In the genomic region with DNA sequence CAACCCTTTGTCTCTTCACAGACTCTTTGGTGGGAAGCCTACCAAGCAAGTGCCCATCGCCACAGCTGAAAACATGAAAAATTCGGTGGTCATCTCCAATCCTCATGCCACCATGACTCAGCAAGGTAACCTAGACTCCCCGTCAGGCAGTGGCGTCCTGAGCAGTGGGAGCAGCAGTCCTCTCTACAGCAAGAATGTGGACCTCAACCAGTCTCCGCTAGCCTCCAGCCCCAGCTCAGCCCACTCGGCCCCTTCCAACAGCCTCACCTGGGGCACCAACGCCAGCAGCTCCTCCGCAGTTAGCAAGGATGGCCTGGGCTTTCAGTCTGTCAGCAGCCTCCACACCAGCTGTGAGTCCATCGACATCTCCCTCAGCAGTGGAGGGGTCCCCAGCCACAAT, we compare ENCODE assay signal across 22 cellular contexts.
DNase-seq lines count a peak whose midpoint lies in the region; ATAC-seq, FAIRE-seq and TF ChIP-seq lines count a peak whose summit lies in the region.
"Had no signal": no experiment of that assay in that cellular context is flagged by ENCODE, and none has a peak within 500 bp of the region (broad histone marks: within the 10 kb centered on the region; RNA-seq: fewer than 3 reads in every experiment).

No MANE protein-coding gene starts in this region.

- H3K27me3 ChIP-seq in Caco-2 (replicated peaks; ENCODE audit: control insufficient read depth, insufficient read depth, low read length) (no peaks in the 10 kb centered on the region), K562 (ENCODE audit: control insufficient read depth in 2 of 2, insufficient read depth in 2 of 2, low read length in 2 of 2) (peaks cover 4 to 6% of the 10 kb centered on the region in 2 experiments; a peak in 2 of 5 replicates), left ventricle myocardium inferior (ENCODE audit: low read depth) (no peaks in the 10 kb centered on the region)

- TF ChIP-seq CTCF in Caco-2 (IDR thresholded peaks at IDR 0.05; ENCODE audit: insufficient read depth in 1 of 2, low read depth in 1 of 2, low read length in 1 of 2, severe bottlenecking in 1 of 2, unreplicated experiment in 1 of 2): no peak
- TF ChIP-seq CTCF in K562 (IDR thresholded peaks at IDR 0.05 in 2 of 3, conservative IDR thresholded peaks at IDR 0.05 in 1 of 3; ENCODE audit: insufficient read depth in 2 of 3, low read depth in 1 of 3, low read length in 3 of 3): no peak
- no peak for TF ChIP-seq CTCF in left ventricle myocardium inferior (IDR thresholded peaks at IDR 0.05; ENCODE audit: borderline replicate concordance)
- no peak for TF ChIP-seq CTCF in osteocyte (IDR thresholded peaks at IDR 0.05)

- CTCF ChIA-PET in Caco-2 (lab: Charles Lee) (no interaction called here), K562 (lab: Yijun Ruan, JAX; ENCODE audit: low intra/inter-chr PET ratio) (no interaction called here)

- WGBS in K562 (ENCODE audit: insufficient coverage, low coverage, missing lambda C conversion rate): 51% methylated on average over 9 of the region's 9 CpGs

- peaks cover 90% of the 10 kb centered on the region for H3K36me3 Mint-ChIP-seq in Caco-2 (ENCODE audit: insufficient read depth, unreplicated experiment)
- H3K36me3 Mint-ChIP-seq in osteocyte (ENCODE audit: unreplicated experiment): peaks cover 44% of the 10 kb centered on the region

- DNase-seq in Caco-2 (no peak), K562 (ENCODE audit: extremely low read depth in 1 of 4, low spot score in 3 of 4) (no peak), left ventricle myocardium inferior (no peak), osteocyte (ENCODE audit: extremely low spot score, unreplicated experiment) (no peak), GDM1 (lab: John Stamatoyannopoulos, UW) (no peak)
- no peak for DNase-seq in stimulated activated naive CD4-positive, alpha-beta T cell treated with Interleukin-2 at 50 U/mL for 16 hours (lab: John Stamatoyannopoulos, UW)
- DNase-seq: activated CD8-positive, alpha-beta T cell treated with anti-CD3 and anti-CD28 coated beads, Interleukin-2, amount 10 ng/mL, durations not matched to agents 7 days and 5 days; activated T-cell treated with anti-CD3 and anti-CD28 coated beads, Interleukin-2, amount 50 U/mL, for 1 hour; amniotic stem cell; C1 segment of cervical spinal cord; DMS 273 treated with DMSO at 0.1 percent for 48 hours; effector memory CD8-positive, alpha-beta T cell; GOT3; Karpas-422; NCI-H1092; NCI-H2029 treated with DMSO at 0.1 percent for 48 hours; PC-9; T-helper 9 cell had no signal

- TF ChIP-seq RAD21 in K562 (CRISPR knock-in tag; conservative IDR thresholded peaks at IDR 0.05 in 1 of 2, IDR thresholded peaks at IDR 0.05 in 1 of 2): no peak

- H3K9me3 ChIP-seq in Caco-2 (no peaks in the 10 kb centered on the region), K562 (replicated peaks; ENCODE audit: control insufficient read depth, insufficient read depth, low read depth, low read length) (no peaks in the 10 kb centered on the region), left ventricle myocardium inferior (replicated peaks) (no peaks in the 10 kb centered on the region)

- BruUV-seq in Caco-2 (replicated peaks; lab: Mats Ljungman, UMichigan) (no TSS peak), K562 (replicated peaks; lab: Mats Ljungman, UMichigan) (no TSS peak)

- no peaks in the 10 kb centered on the region for H4K20me1 ChIP-seq in K562 (replicated peaks; ENCODE audit: control insufficient read depth, insufficient read depth, low read length)

- 0 out of 4 replicates have a peak overlapping the region, but pooled peaks of 1 of the 2 experiments have one; percentile 37 for H3K9ac ChIP-seq in K562 (ENCODE audit: insufficient read depth in 1 of 2, low read depth in 2 of 2, low read length in 2 of 2)

- H3K4me1 ChIP-seq in Caco-2: peaks cover 8% of the 10 kb centered on the region; the same call in 1 of the 2 replicates
- H3K4me1 ChIP-seq in K562 (replicated peaks in 1 of 2; ENCODE audit: control insufficient read depth in 2 of 2, insufficient read depth in 2 of 2, low read length in 2 of 2): peaks cover 0 to 9% of the 10 kb centered on the region in 2 experiments; a peak in 2 of 5 replicates
- peaks cover 63% of the 10 kb centered on the region for H3K4me1 ChIP-seq in left ventricle myocardium inferior

- no peaks in the 10 kb centered on the region for H3K79me2 ChIP-seq in K562 (ENCODE audit: control insufficient read depth, insufficient read depth, low read length)

- in situ Hi-C loops in K562 (cut with MboI): no loop called here

- H3K4me2 ChIP-seq in K562 (ENCODE audit: insufficient read depth, low read length): no peak overlapping the region
- H3K4me2 ChIP-seq: PC-9 had no signal

- POLR2A ChIA-PET in Caco-2 (lab: Charles Lee) (no interaction called here), K562 (lab: Yijun Ruan, JAX) (interaction anchor here (1.1 kb wide), 1 partner anchor 20 kb away, joined by 4 read pairs; no protein-coding TSS in a partner anchor)

- H3K4me3 Mint-ChIP-seq in Caco-2 (ENCODE audit: unreplicated experiment) (no peak overlapping the region), osteocyte (ENCODE audit: unreplicated experiment) (no peak overlapping the region)
- H3K4me3 Mint-ChIP-seq: activated CD8-positive, alpha-beta T cell treated with anti-CD3 and anti-CD28 coated beads, Interleukin-2, amount 10 ng/mL, durations not matched to agents 7 days and 5 days; effector memory CD8-positive, alpha-beta T cell had no signal

- intact Hi-C loops in Caco-2 (cut with micrococcal nuclease; ENCODE audit: unreplicated experiment) (no loop called here), K562 (cut with micrococcal nuclease) (no loop called here), left ventricle myocardium inferior (cut with micrococcal nuclease) (no loop called here)

- H3K9me1 ChIP-seq in K562 (ENCODE audit: control insufficient read depth, insufficient read depth, low read length): no peaks in the 10 kb centered on the region

- ATAC-seq in K562 (no peak), HG02610 (IDR thresholded peaks at IDR 0.05; ENCODE audit: unreplicated experiment) (no peak), GM18909 (IDR thresholded peaks at IDR 0.05; ENCODE audit: poor library complexity, unreplicated experiment) (no peak)
- ATAC-seq: activated CD8-positive, alpha-beta T cell treated with anti-CD3 and anti-CD28 coated beads, Interleukin-2, amount 10 ng/mL, durations not matched to agents 7 days and 5 days; effector memory CD8-positive, alpha-beta T cell had no signal

- FAIRE-seq in K562 (lab: Jason Lieb, UNC): no peak
- FAIRE-seq: G401.6 had no signal

- no peak for TF ChIP-seq POLR2A in K562 (conservative IDR thresholded peaks at IDR 0.05)

- H3K27me3 Mint-ChIP-seq in Caco-2 (ENCODE audit: insufficient read depth, unreplicated experiment) (no peaks in the 10 kb centered on the region), osteocyte (ENCODE audit: unreplicated experiment) (no peaks in the 10 kb centered on the region)

- H3K36me3 ChIP-seq in Caco-2 (ENCODE audit: control insufficient read depth, insufficient read depth, low read length) (peaks cover 7% of the 10 kb centered on the region), K562 (ENCODE audit: control insufficient read depth, insufficient read depth, low read length) (no peaks in the 10 kb centered on the region), left ventricle myocardium inferior (peaks cover 28% of the 10 kb centered on the region)

- H3K4me1 Mint-ChIP-seq in Caco-2 (ENCODE audit: low read depth, unreplicated experiment) (peaks cover 12% of the 10 kb centered on the region), osteocyte (ENCODE audit: unreplicated experiment) (peaks cover 55% of the 10 kb centered on the region)

- TF ChIP-seq EP300 in K562 (IDR thresholded peaks at IDR 0.05; ENCODE audit: low read length): no peak

- H3K27ac ChIP-seq in K562 (ENCODE audit: extremely low read depth, low read depth, low read length) (no peak overlapping the region), left ventricle myocardium inferior (replicated peaks) (peak overlapping the region; percentile 90)
- H3K27ac ChIP-seq: PC-9, SK-N-MC had no signal

- no peaks in the 10 kb centered on the region for H3K9me3 Mint-ChIP-seq in Caco-2 (ENCODE audit: unreplicated experiment)
- H3K9me3 Mint-ChIP-seq in osteocyte (ENCODE audit: unreplicated experiment): no peaks in the 10 kb centered on the region
- H3K9me3 Mint-ChIP-seq: effector memory CD8-positive, alpha-beta T cell had no signal

- H2AFZ ChIP-seq in K562 (ENCODE audit: low read depth, low read length): no peak overlapping the region
- H2AFZ ChIP-seq: PC-9 had no signal

- no peak overlapping the region for H3K4me3 ChIP-seq in Caco-2 (ENCODE audit: low read depth, low read length)
- no peak overlapping the region for H3K4me3 ChIP-seq in K562
- H3K4me3 ChIP-seq in left ventricle myocardium inferior: peak overlapping the region; percentile 68
- H3K4me3 ChIP-seq: PC-9, SK-N-MC had no signal

- H3K27ac Mint-ChIP-seq in Caco-2 (ENCODE audit: unreplicated experiment) (peak overlapping the region; percentile 77), osteocyte (ENCODE audit: unreplicated experiment) (peak overlapping the region; percentile 77)
- H3K27ac Mint-ChIP-seq: activated CD8-positive, alpha-beta T cell treated with anti-CD3 and anti-CD28 coated beads, Interleukin-2, amount 10 ng/mL, durations not matched to agents 7 days and 5 days; effector memory CD8-positive, alpha-beta T cell had no signal

TF ChIP-seq in K562, 482 proteins besides CTCF, POLR2A, EP300 and RAD21:
- TF ChIP-seq ZNF444 (CRISPR knock-in tag; IDR thresholded peaks at IDR 0.05): no peak
- TF ChIP-seq NFE2 (IDR thresholded peaks at IDR 0.05; ENCODE audit: low read depth): peak; percentile 33; the same call in 1 of the 2 replicates
TF ChIP-seq in K562: peak in this region for 1.
